Comparison of ENCODE assay signal across 8 cellular contexts in the genomic region with DNA sequence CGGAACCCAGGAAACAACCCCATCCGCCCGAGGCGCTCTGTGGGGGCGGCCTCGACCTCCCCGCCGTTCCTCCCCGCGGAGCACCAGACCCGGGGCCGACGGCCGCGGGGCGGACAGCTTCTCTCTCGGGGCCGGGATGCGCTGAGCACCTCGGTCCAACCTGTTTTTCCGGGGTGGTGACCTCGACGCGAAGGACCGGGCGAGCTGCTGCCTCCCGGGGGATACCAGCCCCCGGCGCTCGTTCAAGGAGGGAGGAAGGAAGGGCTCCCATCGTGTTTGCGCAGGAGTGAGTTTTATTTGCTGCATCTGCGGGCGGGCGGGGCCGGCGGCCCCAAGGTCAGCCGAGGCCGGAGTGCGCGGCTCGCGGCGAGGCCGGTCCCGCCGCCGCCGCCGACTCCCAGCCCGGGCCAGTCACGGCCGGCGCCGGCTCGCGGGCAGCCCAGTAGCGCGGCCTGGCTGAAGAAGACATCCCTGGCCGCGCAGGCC. TPM values are rescaled to one million over a fixed set of nuclear protein-coding genes. Genes with fewer than 3 reads are reported as not detected.
DNase-seq lines count a peak whose midpoint lies in the region; ATAC-seq and TF ChIP-seq lines count a peak whose summit lies in the region.

No MANE protein-coding gene starts in this region.

- WGBS in mesodermal cell (ENCODE audit: insufficient coverage in 2 of 2), 2 experiments, result 0% methylated on average over 45 to 52 of the region's 61 CpGs

- peaks cover 70% of the 10 kb centered on the region for H3K4me1 ChIP-seq in CD4-positive, CD25-positive, alpha-beta regulatory T cell (ENCODE audit: control insufficient read depth, insufficient read depth, low read length, poor library complexity, severe bottlenecking)
- peaks cover 7% of the 10 kb centered on the region for H3K4me1 ChIP-seq in mesodermal cell (ENCODE audit: control insufficient read depth, insufficient read depth, low read length, poor library complexity, severe bottlenecking)

- peak overlapping the region; percentile 96 for H3K27ac ChIP-seq in CD4-positive, CD25-positive, alpha-beta regulatory T cell (ENCODE audit: insufficient read depth, low read length, poor library complexity, severe bottlenecking)
- peak overlapping the region; percentile 93 for H3K27ac ChIP-seq in mesodermal cell (ENCODE audit: low read depth, low read length, severe bottlenecking)

- ATAC-seq in CD4-positive, CD25-positive, alpha-beta regulatory T cell (ENCODE audit: low read depth in 2 of 2), result peak; percentile 14 to 21
- peak; percentile 51 for ATAC-seq in HG03571 (IDR thresholded peaks at IDR 0.05; ENCODE audit: unreplicated experiment)

- TF ChIP-seq CTCF in GM20000 (IDR thresholded peaks at IDR 0.05; ENCODE audit: extremely low read depth, missing control alignments), result no peak

- H3K27ac Mint-ChIP-seq in CD4-positive, CD25-positive, alpha-beta regulatory T cell, result peak overlapping the region; percentile 91 to 99 (median 98)
- peak overlapping the region; percentile 95 for H3K27ac Mint-ChIP-seq in stimulated activated naive CD8-positive, alpha-beta T cell treated with anti-CD3 and anti-CD28 coated beads, Interleukin-15, Interleukin-2, amounts not matched to agents 100 ng/mL and 50 ng/mL, for 24 hours

- no peaks in the 10 kb centered on the region for H3K27me3 Mint-ChIP-seq in CD4-positive, CD25-positive, alpha-beta regulatory T cell
- no peaks in the 10 kb centered on the region for H3K27me3 Mint-ChIP-seq in stimulated activated naive CD8-positive, alpha-beta T cell treated with anti-CD3 and anti-CD28 coated beads, Interleukin-15, Interleukin-2, amounts not matched to agents 100 ng/mL and 50 ng/mL, for 24 hours

- peak overlapping the region; percentile 92 to 99 (median 94) for H3K4me3 Mint-ChIP-seq in CD4-positive, CD25-positive, alpha-beta regulatory T cell
- peak overlapping the region; percentile 91 for H3K4me3 Mint-ChIP-seq in stimulated activated naive CD8-positive, alpha-beta T cell treated with anti-CD3 and anti-CD28 coated beads, Interleukin-15, Interleukin-2, amounts not matched to agents 100 ng/mL and 50 ng/mL, for 24 hours

- H3K27me3 ChIP-seq in CD4-positive, CD25-positive, alpha-beta regulatory T cell (ENCODE audit: control insufficient read depth, insufficient read depth, low read length), result no peaks in the 10 kb centered on the region

- peaks cover 0 to 2% (median 0%) of the 10 kb centered on the region in 7 donors for H3K9me3 Mint-ChIP-seq in CD4-positive, CD25-positive, alpha-beta regulatory T cell
- no peaks in the 10 kb centered on the region for H3K9me3 Mint-ChIP-seq in stimulated activated naive CD8-positive, alpha-beta T cell treated with anti-CD3 and anti-CD28 coated beads, Interleukin-15, Interleukin-2, amounts not matched to agents 100 ng/mL and 50 ng/mL, for 24 hours

- H3K36me3 Mint-ChIP-seq in CD4-positive, CD25-positive, alpha-beta regulatory T cell, result peaks cover 17% of the 10 kb centered on the region
- peaks cover 41% of the 10 kb centered on the region for H3K36me3 Mint-ChIP-seq in stimulated activated naive CD8-positive, alpha-beta T cell treated with anti-CD3 and anti-CD28 coated beads, Interleukin-15, Interleukin-2, amounts not matched to agents 100 ng/mL and 50 ng/mL, for 24 hours (ENCODE audit: low read depth)

- peaks cover 31% of the 10 kb centered on the region for H3K36me3 ChIP-seq in CD4-positive, CD25-positive, alpha-beta regulatory T cell (ENCODE audit: control insufficient read depth, insufficient read depth, low read length)
- H3K36me3 ChIP-seq in mesodermal cell (ENCODE audit: control insufficient read depth, insufficient read depth, low read length), result peaks cover 31% of the 10 kb centered on the region

- DNase-seq in CD4-positive, CD25-positive, alpha-beta regulatory T cell, result peak; percentile 36 to 61 (median 39)
- peak; percentile 74 for DNase-seq in GM20000 (ENCODE audit: low spot score)
- DNase-seq in activated CD4-positive, alpha-beta T cell treated with anti-CD3 and anti-CD28 coated beads for 4 hours, result peak; percentile 27 to 39
- peak; percentile 38 for DNase-seq in effector CD4-positive, alpha-beta T cell
- DNase-seq in KG1 (lab: John Stamatoyannopoulos, UW), result no peak

- H3K9me3 ChIP-seq in CD4-positive, CD25-positive, alpha-beta regulatory T cell (ENCODE audit: control insufficient read depth in 2 of 2, low read length in 2 of 2), result no peaks in the 10 kb centered on the region
- H3K9me3 ChIP-seq in mesodermal cell (ENCODE audit: control insufficient read depth, low read length), result no peaks in the 10 kb centered on the region

- H3K4me1 Mint-ChIP-seq in CD4-positive, CD25-positive, alpha-beta regulatory T cell, result peaks cover 37 to 74% (median 53%) of the 10 kb centered on the region in 4 donors
- peaks cover 71% of the 10 kb centered on the region for H3K4me1 Mint-ChIP-seq in stimulated activated naive CD8-positive, alpha-beta T cell treated with anti-CD3 and anti-CD28 coated beads, Interleukin-15, Interleukin-2, amounts not matched to agents 100 ng/mL and 50 ng/mL, for 24 hours (ENCODE audit: low read depth)

- peak overlapping the region; percentile 92 for H3K4me3 ChIP-seq in CD4-positive, CD25-positive, alpha-beta regulatory T cell (ENCODE audit: low read depth, low read length)
- H3K4me3 ChIP-seq in mesodermal cell (ENCODE audit: extremely low read depth, insufficient read depth, low read length, poor library complexity, severe bottlenecking), result peak overlapping the region; percentile 81

RNA-seq across cellular contexts. Expression of a gene that starts 0.5 kb away (rescaled TPM):
- total RNA-seq in CD4-positive, CD25-positive, alpha-beta regulatory T cell, result 90.8 TPM
- polyA plus RNA-seq in CD4-positive, CD25-positive, alpha-beta regulatory T cell, result 100 to 1,000 TPM in 2 of 4 donors, 10 to 100 TPM in 2; 93.2 to 110 (median 100) TPM
- 58.8 TPM for polyA plus RNA-seq in mesodermal cell (2013, experiment 1 of 2)
- polyA plus RNA-seq in mesodermal cell (2013, experiment 2 of 2), result 65.1 TPM
